18 cellular contexts compared by ENCODE assay signal in genomic region chr12:123886931-123887582, GRCh38.
DNase-seq lines count a peak whose midpoint lies in the region; ATAC-seq, FAIRE-seq and TF ChIP-seq lines count a peak whose summit lies in the region.
"Had no signal": no experiment of that assay in that cellular context is flagged by ENCODE, and none has a peak within 500 bp of the region (broad histone marks: within the 10 kb centered on the region; RNA-seq: fewer than 3 reads in every experiment).

No MANE protein-coding gene starts in this region.

- peak; percentile 36 to 65; a peak in 3 of 6 replicates for ATAC-seq in A549

- no peaks in the 10 kb centered on the region for H4K20me1 ChIP-seq in BLaER1 treated with 17β-estradiol and CSF1 and Interleukin-3, amounts not matched to agents 10 nM and 100 nM

- H3K4me1 ChIP-seq in A549 (peaks cover 10% of the 10 kb centered on the region; the same call in 2 of the 3 replicates), SJCRH30 (no peaks in the 10 kb centered on the region)
- H3K4me1 ChIP-seq in BLaER1 treated with 17β-estradiol and CSF1 and Interleukin-3, amounts not matched to agents 10 nM and 100 nM: peaks cover 41 to 63% (median 60%) of the 10 kb centered on the region in 10 experiments
- H3K4me1 ChIP-seq: Peyer's patch had no signal

- H3K4me3 ChIP-seq in A549 (peak overlapping the region; percentile 21; the same call in 2 of the 3 replicates), SJCRH30 (no peak overlapping the region)
- no peak overlapping the region for H3K4me3 ChIP-seq in BLaER1 treated with 17β-estradiol and CSF1 and Interleukin-3, amounts not matched to agents 10 nM and 100 nM
- H3K4me3 ChIP-seq: Peyer's patch had no signal

- H3K9ac ChIP-seq in BLaER1 treated with 17β-estradiol and CSF1 and Interleukin-3, amounts not matched to agents 10 nM and 100 nM: no peak overlapping the region

- POLR2A ChIA-PET in A549 (lab: Yijun Ruan, JAX): no interaction called here

- no peak for TF ChIP-seq EP300 in A549 (IDR thresholded peaks at IDR 0.05)

- no peaks in the 10 kb centered on the region for H3K36me3 ChIP-seq in BLaER1 treated with 17β-estradiol and CSF1 and Interleukin-3, amounts not matched to agents 10 nM and 100 nM
- no peaks in the 10 kb centered on the region for H3K36me3 ChIP-seq in SJCRH30
- H3K36me3 ChIP-seq: Peyer's patch had no signal

- no peak for TF ChIP-seq RAD21 in A549 (conservative IDR thresholded peaks at IDR 0.05 in 1 of 2, IDR thresholded peaks at IDR 0.05 in 1 of 2)

- 15% methylated on average over 22 of the region's 22 CpGs for WGBS in A549 (ENCODE audit: missing lambda C conversion rate)

- peak in 1 of 2 experiments; percentile 25 for DNase-seq in A549 (ENCODE audit: low read depth in 1 of 2, low spot score in 1 of 2)
- DNase-seq in NCI-H69 (lab: John Stamatoyannopoulos, UW): peak; percentile 72
- DNase-seq in mesenteric fat pad (ENCODE audit: low spot score): peak; percentile 85
- DNase-seq in nucleus accumbens (lab: John Stamatoyannopoulos, UW): no peak
- DNase-seq in T-helper 9 cell: no peak
- DNase-seq in SJCRH30: no peak
- DNase-seq: CD8-positive, alpha-beta memory T cell; HCEC 1CT; NCI-H1048; NCI-H1930; NCI-H2227 treated with DMSO at 0.1 percent for 48 hours; NCI-H524 treated with DMSO at 0.1 percent for 48 hours; Peyer's patch; SHP77; T-helper 2 cell had no signal

- H3K27ac ChIP-seq in A549 (no peak overlapping the region), SJCRH30 (no peak overlapping the region)
- H3K27ac ChIP-seq in BLaER1 treated with 17β-estradiol and CSF1 and Interleukin-3, amounts not matched to agents 10 nM and 100 nM: peak overlapping the region in 8 of 11 experiments; percentile 10 to 94 (median 84); a peak in 13 of 22 replicates
- H3K27ac ChIP-seq: Peyer's patch had no signal

- H3K27me3 ChIP-seq in BLaER1 treated with 17β-estradiol and CSF1 and Interleukin-3, amounts not matched to agents 10 nM and 100 nM: no peaks in the 10 kb centered on the region
- H3K27me3 ChIP-seq in SJCRH30: no peaks in the 10 kb centered on the region; the same call in 1 of the 2 replicates
- H3K27me3 ChIP-seq: Peyer's patch had no signal

- no peak for FAIRE-seq in A549 (lab: Jason Lieb, UNC)
- FAIRE-seq: G401.6, GM12891 had no signal

- H3K4me2 ChIP-seq in A549: peak overlapping the region; percentile 64
- peak overlapping the region in 8 of 11 experiments; percentile 3 to 93 (median 82); a peak in 14 of 22 replicates for H3K4me2 ChIP-seq in BLaER1 treated with 17β-estradiol and CSF1 and Interleukin-3, amounts not matched to agents 10 nM and 100 nM

- TF ChIP-seq CTCF in A549 (IDR thresholded peaks at IDR 0.05): no peak

- TF ChIP-seq POLR2A in A549 (IDR thresholded peaks at IDR 0.05; ENCODE audit: low read length): no peak

- CTCF ChIA-PET in A549 (lab: Yijun Ruan, JAX): interaction anchor here (3.8 kb wide), 1 partner anchor 17 kb away, joined by 19 read pairs; no protein-coding TSS in a partner anchor

- peaks cover 7% of the 10 kb centered on the region for H3K9me3 ChIP-seq in A549
- H3K9me3 ChIP-seq in BLaER1 treated with 17β-estradiol and CSF1 and Interleukin-3, amounts not matched to agents 10 nM and 100 nM (replicated peaks in 1 of 11): peaks cover 0 to 8% (median 4%) of the 10 kb centered on the region in 11 experiments; a peak in 5 of 22 replicates
- no peaks in the 10 kb centered on the region for H3K9me3 ChIP-seq in SJCRH30 (replicated peaks)
- H3K9me3 ChIP-seq: Peyer's patch had no signal

TF ChIP-seq in A549, 52 proteins besides CTCF, POLR2A, EP300 and RAD21:
- TF ChIP-seq CBX2 (IDR thresholded peaks at IDR 0.05; ENCODE audit: borderline replicate concordance, low read depth): no peak
- TF ChIP-seq PHF8 (IDR thresholded peaks at IDR 0.05; ENCODE audit: borderline replicate concordance, low read depth): no peak
- no peak for TF ChIP-seq RNF2 (IDR thresholded peaks at IDR 0.05; ENCODE audit: borderline replicate concordance, low read depth)
- no peak for TF ChIP-seq BCL3 (IDR thresholded peaks at IDR 0.05)
- TF ChIP-seq HEYL (CRISPR knock-in tag; IDR thresholded peaks at IDR 0.05): no peak
- no peak for TF ChIP-seq POLR2AphosphoS2 (conservative IDR thresholded peaks at IDR 0.05; ENCODE audit: low read length)
- no peak for TF ChIP-seq FOSB (CRISPR knock-in tag; IDR thresholded peaks at IDR 0.05)
- no peak for TF ChIP-seq JUN (IDR thresholded peaks at IDR 0.05)
- TF ChIP-seq KDM5A (IDR thresholded peaks at IDR 0.05): no peak
- TF ChIP-seq HOXB5 (CRISPR knock-in tag; IDR thresholded peaks at IDR 0.05): no peak
- TF ChIP-seq EHMT2 (IDR thresholded peaks at IDR 0.05; ENCODE audit: low read depth): no peak

Comparison
In these comparisons a context has a peak if more than half of its experiments do, and no peak if none do; other contexts are left out.
1. DNase-seq: peak in NCI-H69 (single experiment) and mesenteric fat pad (single experiment); none in nucleus accumbens (0 of 56), T-helper 9 cell (single experiment) and SJCRH30 (0 of 2).
2. H3K27ac ChIP-seq: peak in BLaER1 treated with 17β-estradiol and CSF1 and Interleukin-3, amounts not matched to agents 10 nM and 100 nM (8 of 11); none in A549 (0 of 2) and SJCRH30 (single experiment).